19 cellular contexts compared by ENCODE assay signal in the genomic region with DNA sequence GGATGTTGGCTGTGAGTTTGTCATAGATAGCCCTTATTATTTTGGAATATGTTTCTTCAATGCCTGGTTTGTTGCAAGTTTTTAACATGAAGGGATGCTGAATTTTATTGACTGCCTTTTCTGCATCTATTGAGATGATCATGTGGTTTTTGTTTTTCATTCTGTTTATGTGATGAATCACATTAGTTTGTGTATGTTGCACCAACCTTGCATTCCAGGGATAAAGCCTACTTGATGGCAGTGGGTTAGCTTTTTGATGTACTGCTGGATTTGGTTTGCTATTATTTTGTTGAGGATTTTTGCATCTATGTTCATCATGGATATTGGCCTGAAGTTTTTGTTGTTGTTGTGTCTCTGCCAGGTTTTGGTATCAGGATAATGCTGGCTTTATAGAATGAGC.
"Had no signal": no experiment of that assay in that cellular context is flagged by ENCODE, and none has a peak within 500 bp of the region (broad histone marks: within the 10 kb centered on the region; RNA-seq: fewer than 3 reads in every experiment).

No MANE protein-coding gene starts in this region.

- H3K4me1 ChIP-seq: ascending aorta, SJSA1 had no signal

- H3K27me3 ChIP-seq: ascending aorta, SJSA1 had no signal

- H3K36me3 ChIP-seq: ascending aorta, SJSA1 had no signal

- DNase-seq: activated CD4-positive, alpha-beta T cell treated with anti-CD3 and anti-CD28 coated beads for 48 hours; activated CD4-positive, alpha-beta T cell treated with anti-CD3 and anti-CD28 coated beads, Interleukin-2, amount 50 U/mL, for 4 hours; activated CD8-positive, alpha-beta memory T cell treated with anti-CD3 and anti-CD28 coated beads, Interleukin-2, amount 50 U/mL, for 48 hours; activated CD8-positive, alpha-beta T cell treated with anti-CD3 and anti-CD28 coated beads, Interleukin-2, amount 10 ng/mL, durations not matched to agents 7 days and 5 days; activated effector memory CD4-positive, alpha-beta T cell treated with Interleukin-2 at 50 U/mL for 16 hours; activated naive CD4-positive, alpha-beta T cell; activated T-cell treated with anti-CD3 and anti-CD28 coated beads, Interleukin-2, amount 50 U/mL, for 1 hour; amniotic stem cell; MM.1S; NCI-H1105; NCI-H146; NCI-H187 treated with DMSO at 0.1 percent for 48 hours; NCI-H2081 treated with DMSO at 0.1 percent for 48 hours; NCI-H446; NCI-H524; SHP77 had no signal

- H3K4me3 ChIP-seq: ascending aorta, SJSA1 had no signal

- H3K27ac ChIP-seq: ascending aorta, KMS-11, SJSA1 had no signal

- H3K4me2 ChIP-seq: KMS-11 had no signal

- H3K9ac ChIP-seq: KMS-11 had no signal
